In the genomic region with DNA sequence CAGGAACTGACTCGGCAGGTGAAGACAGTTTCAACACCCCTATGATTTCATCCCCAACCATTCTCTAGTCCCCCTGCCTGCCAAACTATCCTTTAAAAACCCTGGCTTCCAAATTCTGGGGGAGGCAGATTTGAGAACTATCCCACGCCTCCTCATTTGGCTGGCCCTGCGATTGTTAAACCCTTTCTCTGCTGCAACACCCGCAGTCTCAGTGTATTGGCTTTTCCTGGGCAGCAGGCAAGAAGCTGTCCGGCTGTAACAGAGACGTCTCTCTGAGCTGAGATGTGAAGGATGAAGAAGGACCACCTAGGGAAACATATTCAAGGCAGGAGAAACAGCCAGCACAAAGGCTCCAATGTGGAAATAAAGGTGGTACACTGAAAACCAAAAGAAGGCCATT, we compare ENCODE assay signal across 23 cellular contexts. TPM values are rescaled to one million over a fixed set of nuclear protein-coding genes. Genes with fewer than 3 reads are reported as not detected.
DNase-seq lines count a peak whose midpoint lies in the region; ATAC-seq, FAIRE-seq and TF ChIP-seq lines count a peak whose summit lies in the region.
"Had no signal": no experiment of that assay in that cellular context is flagged by ENCODE, and none has a peak within 500 bp of the region (broad histone marks: within the 10 kb centered on the region; RNA-seq: fewer than 3 reads in every experiment).

No MANE protein-coding gene starts in this region.

- POLR2A ChIA-PET in GM12878 (lab: Charles Lee), result interaction anchor here (0.6 kb wide), 1 partner anchor 148 kb away, joined by 4 read pairs; no protein-coding TSS in a partner anchor

- no peaks in the 10 kb centered on the region for H4K20me1 ChIP-seq in GM12878 (ENCODE audit: control insufficient read depth, insufficient read depth)

- no TSS peak for BruUV-seq in GM12878 (replicated peaks; lab: Mats Ljungman, UMichigan)

- H3K79me2 ChIP-seq in GM12878 (ENCODE audit: control insufficient read depth, insufficient read depth, low read length), result no peaks in the 10 kb centered on the region; the same call in 1 of the 2 replicates

- TF ChIP-seq RAD21 in GM12878 (IDR thresholded peaks at IDR 0.05; ENCODE audit: insufficient read depth, low read depth, low read length), result no peak

- peaks cover 13 to 16% of the 10 kb centered on the region in 2 experiments; a peak in 3 of 4 replicates for H3K36me3 ChIP-seq in GM12878 (ENCODE audit: control insufficient read depth in 2 of 2, insufficient read depth in 2 of 2, low read length in 1 of 2)

- 98% methylated on average over 6 of the region's 6 CpGs for WGBS in GM12878 (ENCODE audit: insufficient coverage, insufficient replicate concordance, low lambda C conversion rate, missing lambda C conversion rate)

- TF ChIP-seq CTCF in GM12878 (IDR thresholded peaks at IDR 0.05 in 2 of 3, conservative IDR thresholded peaks at IDR 0.05 in 1 of 3; ENCODE audit: control insufficient read depth in 2 of 3, extremely low read depth in 1 of 3, insufficient read depth in 1 of 3, low read depth in 3 of 3, low read length in 3 of 3), result no peak

- H2AFZ ChIP-seq in GM12878 (ENCODE audit: control insufficient read depth, low read depth, low read length), result no peak overlapping the region
- H2AFZ ChIP-seq: GM23338 had no signal

- peaks cover 15% of the 10 kb centered on the region; the same call in 2 of the 3 replicates for H3K9me3 ChIP-seq in GM12878 (replicated peaks; ENCODE audit: control insufficient read depth, insufficient read depth, low read length)
- H3K9me3 ChIP-seq: colonic mucosa, SK-N-SH, tibial artery had no signal

- no peak overlapping the region for H3K27ac ChIP-seq in GM12878 (ENCODE audit: control insufficient read depth, insufficient read depth)
- H3K27ac ChIP-seq: colonic mucosa, tibial artery had no signal

- no peaks in the 10 kb centered on the region for H3K27me3 ChIP-seq in GM12878 (replicated peaks in 1 of 2; ENCODE audit: control insufficient read depth in 2 of 2, insufficient read depth in 2 of 2, low read length in 1 of 2)
- H3K27me3 ChIP-seq: colonic mucosa, tibial artery had no signal

- intact Hi-C loops in GM12878 (cut with micrococcal nuclease; ENCODE audit: unreplicated experiment), result no loop called here

- TF ChIP-seq EP300 in GM12878 (IDR thresholded peaks at IDR 0.05; ENCODE audit: borderline replicate concordance in 1 of 2, control insufficient read depth in 1 of 2, low read depth in 2 of 2, low read length in 2 of 2), result no peak

- H3K4me1 Mint-ChIP-seq in activated T-cell treated with anti-CD3 and anti-CD28 coated beads, Interleukin-2, amount 50 U/mL, for 24 hours (ENCODE audit: low read depth), result peaks cover 18% of the 10 kb centered on the region
- peaks cover 16% of the 10 kb centered on the region for H3K4me1 Mint-ChIP-seq in activated T-cell treated with anti-CD3 and anti-CD28 coated beads, Interleukin-2, amount 50 U/mL, for 4 hours (ENCODE audit: low read depth)
- H3K4me1 Mint-ChIP-seq in stimulated activated effector memory CD8-positive, alpha-beta T cell treated with anti-CD3 and anti-CD28 coated beads, Interleukin-12 subunit alpha, Interleukin-12 subunit beta, amount 100 ng/mL, for 72 hours, result peaks cover 43% of the 10 kb centered on the region

- no peak for ATAC-seq in activated T-cell treated with anti-CD3 and anti-CD28 coated beads, Interleukin-2, amount 50 U/mL, for 4 hours
- no peak for ATAC-seq in GM12878
- no peak for ATAC-seq in stimulated activated effector memory CD8-positive, alpha-beta T cell treated with anti-CD3 and anti-CD28 coated beads, Interleukin-12 subunit alpha, Interleukin-12 subunit beta, amount 100 ng/mL, for 72 hours
- ATAC-seq: GM23338; stimulated activated naive CD8-positive, alpha-beta T cell treated with anti-CD3 and anti-CD28 coated beads, Interleukin-15, amount 100 ng/mL, for 72 hours had no signal

- no peak overlapping the region for H3K4me3 Mint-ChIP-seq in activated T-cell treated with anti-CD3 and anti-CD28 coated beads, Interleukin-2, amount 50 U/mL, for 24 hours
- no peak overlapping the region for H3K4me3 Mint-ChIP-seq in activated T-cell treated with anti-CD3 and anti-CD28 coated beads, Interleukin-2, amount 50 U/mL, for 4 hours
- no peak overlapping the region for H3K4me3 Mint-ChIP-seq in stimulated activated effector memory CD8-positive, alpha-beta T cell treated with anti-CD3 and anti-CD28 coated beads, Interleukin-12 subunit alpha, Interleukin-12 subunit beta, amount 100 ng/mL, for 72 hours
- H3K4me3 Mint-ChIP-seq: activated naive CD4-positive, alpha-beta T cell treated with anti-CD3 and anti-CD28 coated beads, Interleukin-2, amount 10 ng/mL, durations not matched to agents 7 days and 5 days; GM23338; stimulated activated naive CD8-positive, alpha-beta T cell treated with anti-CD3 and anti-CD28 coated beads, Interleukin-15, amount 100 ng/mL, for 72 hours had no signal

- no peak overlapping the region for H3K4me3 ChIP-seq in GM12878
- H3K4me3 ChIP-seq: colonic mucosa, GM23338, tibial artery had no signal

- SMC1A ChIA-PET in GM12878 (lab: Charles Lee; ENCODE audit: uncharacterized antibody, unreplicated experiment), result interaction anchor here (0.7 to 1.4 kb wide), 2 partner anchors 23 to 148 kb away, joined by 3 read pairs; no protein-coding TSS in a partner anchor

- no peaks in the 10 kb centered on the region for H3K27me3 Mint-ChIP-seq in activated T-cell treated with anti-CD3 and anti-CD28 coated beads, Interleukin-2, amount 50 U/mL, for 24 hours
- no peaks in the 10 kb centered on the region for H3K27me3 Mint-ChIP-seq in activated T-cell treated with anti-CD3 and anti-CD28 coated beads, Interleukin-2, amount 50 U/mL, for 4 hours (ENCODE audit: low read depth)
- H3K27me3 Mint-ChIP-seq: activated naive CD4-positive, alpha-beta T cell treated with anti-CD3 and anti-CD28 coated beads, Interleukin-2, amount 10 ng/mL, durations not matched to agents 7 days and 5 days; stimulated activated naive CD8-positive, alpha-beta T cell treated with anti-CD3 and anti-CD28 coated beads, Interleukin-15, amount 100 ng/mL, for 72 hours had no signal

- H3K27ac Mint-ChIP-seq in activated T-cell treated with anti-CD3 and anti-CD28 coated beads, Interleukin-2, amount 50 U/mL, for 24 hours, result peak overlapping the region; percentile 38
- peak overlapping the region; percentile 6 for H3K27ac Mint-ChIP-seq in stimulated activated effector memory CD8-positive, alpha-beta T cell treated with anti-CD3 and anti-CD28 coated beads, Interleukin-12 subunit alpha, Interleukin-12 subunit beta, amount 100 ng/mL, for 72 hours
- H3K27ac Mint-ChIP-seq: activated naive CD4-positive, alpha-beta T cell treated with anti-CD3 and anti-CD28 coated beads, Interleukin-2, amount 10 ng/mL, durations not matched to agents 7 days and 5 days; GM23338 had no signal

- no peak overlapping the region for H3K4me2 ChIP-seq in GM12878 (ENCODE audit: control insufficient read depth, insufficient read depth)
- H3K4me2 ChIP-seq: GM23338, SK-N-SH had no signal

- RAD21 ChIA-PET in GM12878 (lab: Charles Lee; ENCODE audit: unreplicated experiment), result no interaction called here

- H3K4me1 ChIP-seq in GM12878 (ENCODE audit: control insufficient read depth, insufficient read depth, low read length), result peaks cover 7% of the 10 kb centered on the region

- CTCF ChIA-PET in GM12878 (lab: Yijun Ruan, JAX), result interaction anchor here (1.2 kb wide), 1 partner anchor 24 kb away, joined by 3 read pairs; a partner anchor contains a TSS

- peaks cover 91% of the 10 kb centered on the region for H3K36me3 Mint-ChIP-seq in activated T-cell treated with anti-CD3 and anti-CD28 coated beads, Interleukin-2, amount 50 U/mL, for 24 hours (ENCODE audit: low read depth)
- peaks cover 57% of the 10 kb centered on the region for H3K36me3 Mint-ChIP-seq in activated T-cell treated with anti-CD3 and anti-CD28 coated beads, Interleukin-2, amount 50 U/mL, for 4 hours (ENCODE audit: insufficient read depth)
- H3K36me3 Mint-ChIP-seq in stimulated activated effector memory CD8-positive, alpha-beta T cell treated with anti-CD3 and anti-CD28 coated beads, Interleukin-12 subunit alpha, Interleukin-12 subunit beta, amount 100 ng/mL, for 72 hours, result peaks cover 98% of the 10 kb centered on the region

- no peak for TF ChIP-seq POLR2A in GM12878 (IDR thresholded peaks at IDR 0.05; ENCODE audit: low read depth, low read length)

- no peaks in the 10 kb centered on the region for H3K9me3 Mint-ChIP-seq in activated T-cell treated with anti-CD3 and anti-CD28 coated beads, Interleukin-2, amount 50 U/mL, for 24 hours
- H3K9me3 Mint-ChIP-seq in activated T-cell treated with anti-CD3 and anti-CD28 coated beads, Interleukin-2, amount 50 U/mL, for 4 hours, result peaks cover 8% of the 10 kb centered on the region
- H3K9me3 Mint-ChIP-seq in stimulated activated effector memory CD8-positive, alpha-beta T cell treated with anti-CD3 and anti-CD28 coated beads, Interleukin-12 subunit alpha, Interleukin-12 subunit beta, amount 100 ng/mL, for 72 hours, result no peaks in the 10 kb centered on the region
- H3K9me3 Mint-ChIP-seq: GM23338 had no signal

- no peak for DNase-seq in activated T-cell treated with anti-CD3 and anti-CD28 coated beads, Interleukin-2, amount 50 U/mL, for 24 hours
- no peak for DNase-seq in activated T-cell treated with anti-CD3 and anti-CD28 coated beads, Interleukin-2, amount 50 U/mL, for 4 hours
- no peak for DNase-seq in GM12878 (ENCODE audit: low read depth, low spot score)
- no peak for DNase-seq in stimulated activated effector memory CD8-positive, alpha-beta T cell treated with anti-CD3 and anti-CD28 coated beads, Interleukin-12 subunit alpha, Interleukin-12 subunit beta, amount 100 ng/mL, for 72 hours (ENCODE audit: low spot score in 2 of 2)
- no peak for DNase-seq in HCEC 1CT
- DNase-seq in cerebellum (ENCODE audit: low spot score), result no peak
- DNase-seq: activated CD4-positive, alpha-beta T cell treated with anti-CD3 and anti-CD28 coated beads for 1 hour; activated naive CD4-positive, alpha-beta T cell treated with anti-CD3 and anti-CD28 coated beads, Interleukin-2, amount 10 ng/mL, durations not matched to agents 7 days and 5 days; colonic mucosa; effector CD8-positive, alpha-beta T cell; erythroblast; glutamatergic neuron; islet precursor cell; NCI-H1694; NCI-H510A treated with DMSO at 0.1 percent for 48 hours; SK-N-SH; stimulated activated naive CD8-positive, alpha-beta T cell treated with anti-CD3 and anti-CD28 coated beads, Interleukin-15, amount 100 ng/mL, for 72 hours; T-helper 2 cell; tibial artery had no signal

- in situ Hi-C loops in GM12878 (cut with MboI), result no loop called here

- FAIRE-seq in GM12878 (lab: Jason Lieb, UNC), result no peak
- FAIRE-seq: A204.1, bronchial epithelial cell had no signal

- no peak overlapping the region for H3K9ac ChIP-seq in GM12878 (ENCODE audit: control insufficient read depth, insufficient read depth, low read length)
- H3K9ac ChIP-seq: SK-N-SH had no signal

RNA-seq across cellular contexts. Expression of a gene that starts 6.6 kb away (rescaled TPM):
- 10 to 100 TPM; 25.9 to 31.5 (median 31.0) TPM for total RNA-seq in activated T-cell treated with anti-CD3 and anti-CD28 coated beads, Interleukin-2, amount 50 U/mL, for 4 hours
- total RNA-seq in GM12878 (2013; cell fraction: nucleolus; rRNA removed), result 55.6 and 55.9 TPM in 2 replicates
- total RNA-seq in GM12878 (2014; rRNA removed) (22.6 and 27.0 TPM in 2 replicates), GM12878 (2014; rRNA removed; fragmentation: Illumina TruSeq; extraction: Trizol) (16.0 and 17.6 TPM in 2 replicates), GM12878 (2021) (21.1 and 23.2 TPM in 2 replicates), cerebellum (18.8 TPM)
- 9.5 TPM for polyA plus RNA-seq in GM12878 (2011; ENCODE audit: low read depth)
- polyA plus RNA-seq in GM12878 (2011; rRNA removed) (13.9 and 24.6 TPM in 2 replicates), GM12878 (2014; fragmentation: Illumina TruSeq; extraction: Trizol) (7.2 and 16.1 TPM in 2 replicates), GM12878 (2014; fragmentation: Nextera tagmentation; extraction: Ambion mirVana) (under 1 TPM; 0.40 to 0.48 TPM), GM12878 (2014; rRNA removed) (24.0 and 24.7 TPM in 2 replicates), GM12878 (2016; fragmentation: Nextera tagmentation; extraction: Ambion mirVana) (10 to 100 TPM; 12.6 to 12.7 TPM)
- polyA plus RNA-seq in GM12878 (2011; cell fraction: cytosol; rRNA removed), result 28.4 and 35.1 TPM in 2 replicates
- polyA plus RNA-seq in GM12878 (2011; cell fraction: nucleus; rRNA removed), result 55.5 and 94.2 TPM in 2 replicates
- 19.0 and 22.5 TPM in 2 replicates for polyA plus RNA-seq in GM12878 (2012)
- 20.8 and 26.1 TPM in 2 replicates for polyA minus RNA-seq in GM12878 (2011; rRNA and poly(A)+ RNA removed)
- polyA minus RNA-seq in GM12878 (2011; cell fraction: cytosol; rRNA and poly(A)+ RNA removed), result 4.7 and 8.0 TPM in 2 replicates
- polyA minus RNA-seq in GM12878 (2011; cell fraction: nucleus; rRNA and poly(A)+ RNA removed), result 12.1 and 16.7 TPM in 2 replicates

RNA-seq across cellular contexts. Expression of a gene that starts 15.4 kb away (rescaled TPM):
- 1 to 10 TPM; 3.6 to 6.4 (median 5.0) TPM for total RNA-seq in activated T-cell treated with anti-CD3 and anti-CD28 coated beads, Interleukin-2, amount 50 U/mL, for 4 hours
- 1.8 and 2.4 TPM in 2 replicates for total RNA-seq in GM12878 (2013; cell fraction: nucleolus; rRNA removed)
- total RNA-seq in GM12878 (2014; rRNA removed) (0.87 and 3.1 TPM in 2 replicates), GM12878 (2014; rRNA removed; fragmentation: Illumina TruSeq; extraction: Trizol) (0.14 and 1.8 TPM in 2 replicates), GM12878 (2021) (2.1 and 2.2 TPM in 2 replicates), cerebellum (23.0 TPM)
- polyA plus RNA-seq in GM12878 (2011; ENCODE audit: low read depth), result 1.8 TPM
- polyA plus RNA-seq in GM12878 (2011; rRNA removed) (0.98 and 1.8 TPM in 2 replicates), GM12878 (2014; fragmentation: Illumina TruSeq; extraction: Trizol) (1.3 and 1.8 TPM in 2 replicates), GM12878 (2014; fragmentation: Nextera tagmentation; extraction: Ambion mirVana) (1 to 10 TPM in 1 of 2 experiments, under 1 TPM in 1; 0.23 to 1.4 TPM), GM12878 (2014; rRNA removed) (2.1 and 4.7 TPM in 2 replicates), GM12878 (2016; fragmentation: Nextera tagmentation; extraction: Ambion mirVana) (1 to 10 TPM; 1.4 to 2.2 TPM)
- polyA plus RNA-seq in GM12878 (2011; cell fraction: cytosol; rRNA removed), result 2.5 and 3.1 TPM in 2 replicates
- polyA plus RNA-seq in GM12878 (2011; cell fraction: nucleus; rRNA removed), result 21.6 and 27.7 TPM in 2 replicates
- 5.1 and 8.4 TPM in 2 replicates for polyA plus RNA-seq in GM12878 (2012)
- 0.29 and 0.88 TPM in 2 replicates for polyA minus RNA-seq in GM12878 (2011; rRNA and poly(A)+ RNA removed)
- polyA minus RNA-seq in GM12878 (2011; cell fraction: cytosol; rRNA and poly(A)+ RNA removed), result 3.3 and 6.0 TPM in 2 replicates
- polyA minus RNA-seq in GM12878 (2011; cell fraction: nucleus; rRNA and poly(A)+ RNA removed), result 0.24 and 0.67 TPM in 2 replicates

RNA-seq across cellular contexts. Expression of a gene that starts 24.0 kb away (rescaled TPM):
- total RNA-seq in activated T-cell treated with anti-CD3 and anti-CD28 coated beads, Interleukin-2, amount 50 U/mL, for 4 hours, result 10 to 100 TPM; 22.0 to 25.7 (median 24.7) TPM
- 98.4 and 112 TPM in 2 replicates for total RNA-seq in GM12878 (2013; cell fraction: nucleolus; rRNA removed)
- 48.3 and 57.4 TPM in 2 replicates for total RNA-seq in GM12878 (2014; rRNA removed)
- 20.7 and 23.7 TPM in 2 replicates for total RNA-seq in GM12878 (2014; rRNA removed; fragmentation: Illumina TruSeq; extraction: Trizol)
- total RNA-seq in GM12878 (2021), result 56.1 and 64.1 TPM in 2 replicates
- 11.8 TPM for polyA plus RNA-seq in GM12878 (2011; ENCODE audit: low read depth)
- 6.9 and 16.4 TPM in 2 replicates for polyA plus RNA-seq in GM12878 (2011; rRNA removed)
- 38.1 and 52.2 TPM in 2 replicates for polyA plus RNA-seq in GM12878 (2011; cell fraction: cytosol; rRNA removed)
- 59.2 and 59.5 TPM in 2 replicates for polyA plus RNA-seq in GM12878 (2011; cell fraction: nucleus; rRNA removed)
- polyA plus RNA-seq in GM12878 (2012), result 40.4 and 47.8 TPM in 2 replicates
- 3.0 and 13.5 TPM in 2 replicates for polyA plus RNA-seq in GM12878 (2014; fragmentation: Illumina TruSeq; extraction: Trizol)
- 1 to 10 TPM; 4.2 to 6.6 TPM for polyA plus RNA-seq in GM12878 (2014; fragmentation: Nextera tagmentation; extraction: Ambion mirVana)
- 63.2 and 68.1 TPM in 2 replicates for polyA plus RNA-seq in GM12878 (2014; rRNA removed)
- polyA plus RNA-seq in GM12878 (2016; fragmentation: Nextera tagmentation; extraction: Ambion mirVana), result 10 to 100 TPM; 46.7 to 49.9 TPM
- polyA minus RNA-seq in GM12878 (2011; rRNA and poly(A)+ RNA removed), result 23.9 and 54.0 TPM in 2 replicates
- polyA minus RNA-seq in GM12878 (2011; cell fraction: cytosol; rRNA and poly(A)+ RNA removed), result 25.1 and 31.3 TPM in 2 replicates
- polyA minus RNA-seq in GM12878 (2011; cell fraction: nucleus; rRNA and poly(A)+ RNA removed), result 27.2 and 51.5 TPM in 2 replicates
- total RNA-seq in cerebellum, result 9.0 TPM

RNA-seq across cellular contexts. Expression of a gene that starts 37.7 kb away (rescaled TPM):
- total RNA-seq in activated T-cell treated with anti-CD3 and anti-CD28 coated beads, Interleukin-2, amount 50 U/mL, for 4 hours, result 1 to 10 TPM; 2.3 to 3.5 (median 2.8) TPM
- 1.9 and 2.0 TPM in 2 replicates for total RNA-seq in GM12878 (2013; cell fraction: nucleolus; rRNA removed)
- 0.40 TPM in 1 of 2 replicates, not detected in the other for total RNA-seq in GM12878 (2014; rRNA removed)
- total RNA-seq in GM12878 (2014; rRNA removed; fragmentation: Illumina TruSeq; extraction: Trizol), result 0.14 and 0.22 TPM in 2 replicates
- total RNA-seq in GM12878 (2021), result 0.32 and 0.64 TPM in 2 replicates
- polyA plus RNA-seq in GM12878 (2011; ENCODE audit: low read depth), result 0.41 TPM
- polyA plus RNA-seq in GM12878 (2011; rRNA removed), result 0.12 and 0.50 TPM in 2 replicates
- 0.34 and 0.52 TPM in 2 replicates for polyA plus RNA-seq in GM12878 (2011; cell fraction: cytosol; rRNA removed)
- polyA plus RNA-seq in GM12878 (2011; cell fraction: nucleus; rRNA removed), result 2.2 and 3.0 TPM in 2 replicates
- polyA plus RNA-seq in GM12878 (2012), result 0.60 and 1.1 TPM in 2 replicates
- polyA plus RNA-seq in GM12878 (2014; fragmentation: Illumina TruSeq; extraction: Trizol), result 0.04 TPM in 1 of 2 replicates, not detected in the other
- not detected for polyA plus RNA-seq in GM12878 (2014; fragmentation: Nextera tagmentation; extraction: Ambion mirVana)
- 0.55 and 0.67 TPM in 2 replicates for polyA plus RNA-seq in GM12878 (2014; rRNA removed)
- under 1 TPM; 0.11 to 0.47 TPM for polyA plus RNA-seq in GM12878 (2016; fragmentation: Nextera tagmentation; extraction: Ambion mirVana)
- 0.10 TPM in 1 of 2 replicates, not detected in the other for polyA minus RNA-seq in GM12878 (2011; rRNA and poly(A)+ RNA removed)
- polyA minus RNA-seq in GM12878 (2011; cell fraction: cytosol; rRNA and poly(A)+ RNA removed), result not detected in 2 replicates
- 0.57 and 0.85 TPM in 2 replicates for polyA minus RNA-seq in GM12878 (2011; cell fraction: nucleus; rRNA and poly(A)+ RNA removed)
- 3.5 TPM for total RNA-seq in cerebellum
- total RNA-seq: skeletal muscle tissue had no signal

RNA-seq across cellular contexts. Expression of a gene that starts 38.4 kb away (rescaled TPM):
- 10 to 100 TPM; 10.7 to 20.3 (median 14.8) TPM for total RNA-seq in activated T-cell treated with anti-CD3 and anti-CD28 coated beads, Interleukin-2, amount 50 U/mL, for 4 hours
- total RNA-seq in GM12878 (2013; cell fraction: nucleolus; rRNA removed), result 4.0 and 5.4 TPM in 2 replicates
- total RNA-seq in GM12878 (2014; rRNA removed) (0.60 and 0.79 TPM in 2 replicates), GM12878 (2014; rRNA removed; fragmentation: Illumina TruSeq; extraction: Trizol) (0.64 and 1.0 TPM in 2 replicates), GM12878 (2021) (9.1 and 10.1 TPM in 2 replicates), cerebellum (3.2 TPM)
- polyA plus RNA-seq in GM12878 (2011; ENCODE audit: low read depth), result 1.8 TPM
- polyA plus RNA-seq in GM12878 (2011; rRNA removed) (0.16 and 0.18 TPM in 2 replicates), GM12878 (2014; fragmentation: Illumina TruSeq; extraction: Trizol) (0.98 and 3.0 TPM in 2 replicates), GM12878 (2014; fragmentation: Nextera tagmentation; extraction: Ambion mirVana) (under 1 TPM; 0.14 to 0.24 TPM), GM12878 (2014; rRNA removed) (3.3 and 4.2 TPM in 2 replicates), GM12878 (2016; fragmentation: Nextera tagmentation; extraction: Ambion mirVana) (1 to 10 TPM; 4.2 to 5.0 TPM)
- polyA plus RNA-seq in GM12878 (2011; cell fraction: cytosol; rRNA removed), result 0.37 and 0.43 TPM in 2 replicates
- 1.2 and 1.6 TPM in 2 replicates for polyA plus RNA-seq in GM12878 (2011; cell fraction: nucleus; rRNA removed)
- polyA plus RNA-seq in GM12878 (2012), result 4.8 and 5.9 TPM in 2 replicates
- 0.15 and 0.41 TPM in 2 replicates for polyA minus RNA-seq in GM12878 (2011; rRNA and poly(A)+ RNA removed)
- 1.2 and 2.0 TPM in 2 replicates for polyA minus RNA-seq in GM12878 (2011; cell fraction: cytosol; rRNA and poly(A)+ RNA removed)
- polyA minus RNA-seq in GM12878 (2011; cell fraction: nucleus; rRNA and poly(A)+ RNA removed), result 0.12 and 0.67 TPM in 2 replicates
